ENCODE assay signal across 7 cellular contexts in genomic region chr7:89718941-89719340, GRCh38.
DNase-seq lines count a peak whose midpoint lies in the region; ATAC-seq and TF ChIP-seq lines count a peak whose summit lies in the region.
"Not testable (repeated sequence)": the region's sequence is repeated elsewhere in the genome, so short reads cannot be mapped to it uniquely, and the experiment has no call there.

No MANE protein-coding gene starts in this region.

- not testable (repeated sequence) for H3K4me1 ChIP-seq in endodermal cell (ENCODE audit: control insufficient read depth, insufficient read depth, low read length); mucosa of descending colon (ENCODE audit: low read depth)

- DNase-seq in DMS53 (lab: John Stamatoyannopoulos, UW), result peak; percentile 87
- peak; percentile 55 for DNase-seq in HT1080 (ENCODE audit: low read depth)
- peak; percentile 16 for DNase-seq in NCI-H2171 treated with DMSO at 0.1 percent for 48 hours (lab: John Stamatoyannopoulos, UW)
- peak; percentile 7 for DNase-seq in SHP77 treated with DMSO at 0.1 percent for 48 hours (lab: John Stamatoyannopoulos, UW)
- peak; percentile 86 for DNase-seq in endodermal cell
- peak; percentile 9 for DNase-seq in iPS-NIHi7 (ENCODE audit: extremely low spot score)
- peak in 2 of 3 donors; percentile 28 to 29 for DNase-seq in mucosa of descending colon

- intact Hi-C loops in mucosa of descending colon (cut with DNase I, micrococcal nuclease), result not testable (repeated sequence)

- ATAC-seq in mucosa of descending colon, result not testable (repeated sequence)

- H3K27ac Mint-ChIP-seq in endodermal cell, result not testable (repeated sequence)

- not testable (repeated sequence) for H3K4me3 Mint-ChIP-seq in endodermal cell

- not testable (repeated sequence) for H3K27ac ChIP-seq in endodermal cell (ENCODE audit: low read depth, low read length)

- H3K36me3 ChIP-seq in endodermal cell (ENCODE audit: control insufficient read depth, insufficient read depth, low read length); mucosa of descending colon (ENCODE audit: low read depth): not testable (repeated sequence)

- not testable (repeated sequence) for H3K4me3 ChIP-seq in endodermal cell (ENCODE audit: low read length); mucosa of descending colon

- peaks cover 15% of the 10 kb centered on the region for H3K9me3 ChIP-seq in endodermal cell (ENCODE audit: control insufficient read depth, low read length)
- not testable (repeated sequence) for H3K9me3 ChIP-seq in mucosa of descending colon

- not testable (repeated sequence) for H3K9me3 Mint-ChIP-seq in endodermal cell

- H3K4me1 Mint-ChIP-seq in endodermal cell, result not testable (repeated sequence)

- not testable (repeated sequence) for H3K27me3 Mint-ChIP-seq in endodermal cell (ENCODE audit: insufficient read depth)

- H3K27me3 ChIP-seq in endodermal cell (ENCODE audit: control insufficient read depth, insufficient read depth, low read length, poor library complexity, severe bottlenecking), result not testable (repeated sequence)

- H3K36me3 Mint-ChIP-seq in endodermal cell (ENCODE audit: low read depth), result not testable (repeated sequence)

- H3K9ac ChIP-seq in endodermal cell (ENCODE audit: extremely low read depth, low read length, poor library complexity, severe bottlenecking), result not testable (repeated sequence)

- TF ChIP-seq CTCF in endodermal cell (conservative IDR thresholded peaks at IDR 0.05), result peak; percentile 27
- TF ChIP-seq CTCF in mucosa of descending colon (IDR thresholded peaks at IDR 0.05), result not testable (repeated sequence)

- WGBS in endodermal cell (ENCODE audit: insufficient coverage in 1 of 2, insufficient read length in 1 of 2), 2 experiments, result 89% methylated on average over 2 of the region's 2 CpGs; no CpG with 5 or more reads in 1 of the 2 experiments

Comparison
In these comparisons a context has a peak if more than half of its experiments do, and no peak if none do; other contexts are left out.
1. DNase-seq: peak in every context shown above with its lines; median percentile 87 in DMS53; 86 in endodermal cell; 55 in HT1080; 28 in mucosa of descending colon; 16 in NCI-H2171 treated with DMSO at 0.1 percent for 48 hours; 9 in iPS-NIHi7; 7 in SHP77 treated with DMSO at 0.1 percent for 48 hours.